In the genomic region with DNA sequence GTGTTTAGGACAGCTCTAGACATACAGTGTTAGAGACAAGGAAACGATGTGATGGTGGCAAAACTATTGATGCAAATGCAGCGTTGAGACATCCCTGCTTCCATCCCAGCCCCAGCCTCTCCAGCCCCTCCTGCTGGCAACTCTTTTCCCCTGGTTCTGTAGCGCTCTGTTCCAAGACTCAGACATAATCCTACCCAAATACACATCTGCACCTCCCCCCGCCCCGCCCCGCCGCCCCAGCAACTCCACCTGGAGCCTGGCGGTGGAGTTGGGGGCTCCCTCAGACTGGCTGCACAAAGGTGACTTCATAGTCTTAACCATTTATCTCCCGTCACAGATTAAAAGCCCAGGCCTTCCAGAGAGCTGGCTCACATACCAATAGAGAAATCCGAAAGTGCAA, we compare ENCODE assay signal across 10 cellular contexts. TPM values are rescaled to one million over a fixed set of nuclear protein-coding genes. Genes with fewer than 3 reads are reported as not detected.
DNase-seq lines count a peak whose midpoint lies in the region; TF ChIP-seq lines count a peak whose summit lies in the region.
"Had no signal": no experiment of that assay in that cellular context is flagged by ENCODE, and none has a peak within 500 bp of the region (broad histone marks: within the 10 kb centered on the region; RNA-seq: fewer than 3 reads in every experiment).

No MANE protein-coding gene starts in this region.

- peak; percentile 6 for DNase-seq in NCI-H748 (lab: John Stamatoyannopoulos, UW; ENCODE audit: unreplicated experiment)
- DNase-seq in NCI-H748 treated with DMSO at 0.1 percent for 48 hours (lab: John Stamatoyannopoulos, UW): no peak
- peak; percentile 41 for DNase-seq in astrocyte of the hippocampus (ENCODE audit: low read depth, low spot score)
- DNase-seq in iPS-NIHi11 (ENCODE audit: low spot score): peak; percentile 78
- peak; percentile 20 to 26 for DNase-seq in thyroid gland
- no peak for DNase-seq in DMS53 treated with DMSO at 0.1 percent for 48 hours (lab: John Stamatoyannopoulos, UW; ENCODE audit: unreplicated experiment)
- DNase-seq in PC-9: no peak
- no peak for DNase-seq in vagina (ENCODE audit: extremely low spot score in 2 of 2)
- DNase-seq: NCI-H1105, T-cell had no signal

- H3K36me3 ChIP-seq in thyroid gland (no peaks in the 10 kb centered on the region), PC-9 (ENCODE audit: low read depth) (no peaks in the 10 kb centered on the region), vagina (no peaks in the 10 kb centered on the region)

- H3K4me1 ChIP-seq in thyroid gland (no peaks in the 10 kb centered on the region), PC-9 (replicated peaks; ENCODE audit: insufficient read depth) (no peaks in the 10 kb centered on the region), vagina (no peaks in the 10 kb centered on the region)

- TF ChIP-seq POLR2A in thyroid gland (IDR thresholded peaks at IDR 0.05): no peak
- no peak for TF ChIP-seq POLR2A in vagina (IDR thresholded peaks at IDR 0.05)

- H3K4me3 ChIP-seq in thyroid gland (replicated peaks in 1 of 3): no peak overlapping the region
- H3K4me3 ChIP-seq in PC-9: no peak overlapping the region
- H3K4me3 ChIP-seq in vagina: no peak overlapping the region

- CTCF ChIA-PET in PC-9 (lab: Charles Lee): no interaction called here

- H3K9me3 ChIP-seq in thyroid gland (no peaks in the 10 kb centered on the region), PC-9 (ENCODE audit: insufficient read depth, low read depth) (peaks cover 4% of the 10 kb centered on the region; the same call in 1 of the 2 replicates), vagina (no peaks in the 10 kb centered on the region)

- no TSS peak for BruUV-seq in PC-9 (replicated peaks; lab: Mats Ljungman, UMichigan)

- WGBS in thyroid gland, 2 donors: 27 to 41% methylated on average over 10 of the region's 10 CpGs

- no peak overlapping the region for H3K27ac ChIP-seq in thyroid gland
- H3K27ac ChIP-seq in PC-9: no peak overlapping the region
- H3K27ac ChIP-seq in vagina: no peak overlapping the region

- H3F3A ChIP-seq in PC-9 (ENCODE audit: insufficient read depth, low read depth): no peaks in the 10 kb centered on the region

- intact Hi-C loops in thyroid gland (cut with DNase I): no loop called here
- intact Hi-C loops in PC-9 (cut with micrococcal nuclease; ENCODE audit: unreplicated experiment): no loop called here
- intact Hi-C loops in vagina (cut with DNase I): no loop called here

- no peak overlapping the region for H3K4me2 ChIP-seq in PC-9

- H4K20me1 ChIP-seq in PC-9 (ENCODE audit: insufficient read depth): no peaks in the 10 kb centered on the region

- H2AFZ ChIP-seq in PC-9: no peak overlapping the region

- POLR2A ChIA-PET in PC-9 (lab: Charles Lee; ENCODE audit: unreplicated experiment): no interaction called here

- H3K79me2 ChIP-seq in PC-9 (ENCODE audit: low read depth): no peaks in the 10 kb centered on the region

- TF ChIP-seq CTCF in thyroid gland (IDR thresholded peaks at IDR 0.05): peak in 3 of 6 experiments; percentile 7 to 60 (median 19)
- no peak for TF ChIP-seq CTCF in PC-9 (conservative IDR thresholded peaks at IDR 0.05)
- no peak for TF ChIP-seq CTCF in vagina (IDR thresholded peaks at IDR 0.05)

- no peaks in the 10 kb centered on the region for H3K9me2 ChIP-seq in PC-9 (ENCODE audit: insufficient read depth)

- no peaks in the 10 kb centered on the region for H3K27me3 ChIP-seq in thyroid gland
- no peaks in the 10 kb centered on the region for H3K27me3 ChIP-seq in PC-9 (ENCODE audit: insufficient read depth, low read depth)
- H3K27me3 ChIP-seq in vagina: no peaks in the 10 kb centered on the region

RNA-seq across cellular contexts. Expression of gene SEC22A, which starts 7.2 kb away (rescaled TPM):
- 10 to 100 TPM; 22.4 to 45.2 (median 33.6) TPM for total RNA-seq in thyroid gland
- 13.2 and 20.2 TPM in 2 replicates for total RNA-seq in PC-9 (2021)
- total RNA-seq in vagina: 17.7 TPM

Comparison
In these comparisons a context has a peak if more than half of its experiments do, and no peak if none do; other contexts are left out.
1. DNase-seq: peak in NCI-H748 (single experiment), astrocyte of the hippocampus (single experiment), iPS-NIHi11 (single experiment) and thyroid gland (2 of 2); none in NCI-H748 treated with DMSO at 0.1 percent for 48 hours (single experiment), DMS53 treated with DMSO at 0.1 percent for 48 hours (single experiment), PC-9 (0 of 2) and vagina (0 of 2).